ENCODE assay signal across 1 cellular context in genomic region chr4:22462693-22463092, GRCh38.
TF ChIP-seq lines count a peak whose summit lies in the region.

No MANE protein-coding gene starts in this region.

TF ChIP-seq in GM12878, 131 proteins besides CTCF, POLR2A, EP300 and RAD21 (continued from another document):
- TF ChIP-seq MLLT1 (IDR thresholded peaks at IDR 0.05) (no peak), IKZF1 (conservative IDR thresholded peaks at IDR 0.05) (peak; percentile 45)
TF ChIP-seq in GM12878: peak in this region for 2.
